ENCODE assay signal across 20 cellular contexts in the genomic region with DNA sequence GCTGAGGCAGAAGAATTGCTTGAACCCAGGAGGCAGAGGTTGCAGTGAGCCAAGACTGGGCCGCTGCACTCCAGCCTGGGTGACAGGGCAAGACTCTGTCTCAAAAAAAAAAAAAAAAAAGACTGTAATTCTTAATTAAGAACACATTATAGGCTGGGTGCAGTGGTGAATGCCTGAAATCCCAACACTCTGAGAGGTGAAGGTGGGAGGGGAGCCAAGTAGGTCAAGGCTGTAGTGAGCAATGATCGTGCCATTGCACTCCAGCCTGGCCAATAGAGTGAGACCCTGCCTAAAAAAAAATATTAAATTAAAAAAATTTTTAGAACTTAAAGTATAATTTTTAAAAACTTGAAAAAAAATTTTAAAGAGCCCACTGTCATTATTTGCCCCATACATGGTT. TPM values are rescaled to one million over a fixed set of nuclear protein-coding genes. Genes with fewer than 3 reads are reported as not detected.
DNase-seq lines count a peak whose midpoint lies in the region; ATAC-seq, FAIRE-seq and TF ChIP-seq lines count a peak whose summit lies in the region.
"Had no signal": no experiment of that assay in that cellular context is flagged by ENCODE, and none has a peak within 500 bp of the region (broad histone marks: within the 10 kb centered on the region; RNA-seq: fewer than 3 reads in every experiment).

No MANE protein-coding gene starts in this region.

- H3K79me2 ChIP-seq in K562 (ENCODE audit: control insufficient read depth, insufficient read depth, low read length) = no peaks in the 10 kb centered on the region

- ATAC-seq in K562 = no peak
- no peak for ATAC-seq in HG03159 (IDR thresholded peaks at IDR 0.05; ENCODE audit: unreplicated experiment)
- ATAC-seq: GM12878, PC-3 had no signal

- no peak overlapping the region for H3K4me2 ChIP-seq in K562 (ENCODE audit: insufficient read depth, low read length)
- H3K4me2 ChIP-seq: KMS-11 had no signal

- POLR2A ChIA-PET in K562 (lab: Yijun Ruan, JAX) = no interaction called here

- H3K9ac ChIP-seq in K562 (ENCODE audit: insufficient read depth in 1 of 2, low read depth in 2 of 2, low read length in 2 of 2) (no peak overlapping the region), kidney (ENCODE audit: low read length in 2 of 2) (no peak overlapping the region)
- H3K9ac ChIP-seq: KMS-11 had no signal

- no peak for TF ChIP-seq EP300 in K562 (IDR thresholded peaks at IDR 0.05; ENCODE audit: low read length)

- BruUV-seq in K562 (replicated peaks; lab: Mats Ljungman, UMichigan) = no TSS peak

- intact Hi-C loops in K562 (cut with micrococcal nuclease) = loop anchor here (5.0 kb wide), 1 partner anchor 36 kb away; no protein-coding TSS in a partner anchor
- intact Hi-C loops in kidney (cut with DNase I) = no loop called here
- intact Hi-C loops in left ventricle myocardium inferior (cut with micrococcal nuclease) = no loop called here

- in situ Hi-C loops in K562 (cut with MboI) = no loop called here

- H3K4me1 ChIP-seq in K562 (replicated peaks in 1 of 2; ENCODE audit: control insufficient read depth in 2 of 2, insufficient read depth in 2 of 2, low read length in 2 of 2) = no peaks in the 10 kb centered on the region; a peak in 1 of 5 replicates
- no peaks in the 10 kb centered on the region for H3K4me1 ChIP-seq in kidney (ENCODE audit: control insufficient read depth in 1 of 2, insufficient read depth in 1 of 2, low read depth in 1 of 2, low read length in 2 of 2)
- no peaks in the 10 kb centered on the region for H3K4me1 ChIP-seq in left ventricle myocardium inferior
- H3K4me1 ChIP-seq: HAP-1, SJSA1 had no signal

- H3K4me3 ChIP-seq in AG09309 (ENCODE audit: control insufficient read depth, low read depth, low read length) = no peak overlapping the region
- H3K4me3 ChIP-seq in K562 = no peak overlapping the region
- H3K4me3 ChIP-seq in kidney (ENCODE audit: low read length in 2 of 2) = no peak overlapping the region
- no peak overlapping the region for H3K4me3 ChIP-seq in left ventricle myocardium inferior
- H3K4me3 ChIP-seq: GM12878, HAP-1, SJSA1 had no signal

- no peaks in the 10 kb centered on the region for H3K36me3 ChIP-seq in K562 (ENCODE audit: control insufficient read depth, insufficient read depth, low read length)
- no peaks in the 10 kb centered on the region for H3K36me3 ChIP-seq in kidney (ENCODE audit: control insufficient read depth in 1 of 2, insufficient read depth in 2 of 2, low read length in 2 of 2)
- no peaks in the 10 kb centered on the region for H3K36me3 ChIP-seq in left ventricle myocardium inferior
- H3K36me3 ChIP-seq: HAP-1, SJSA1 had no signal

- TF ChIP-seq RAD21 in K562 (CRISPR knock-in tag; conservative IDR thresholded peaks at IDR 0.05 in 1 of 2, IDR thresholded peaks at IDR 0.05 in 1 of 2) = no peak

- no peaks in the 10 kb centered on the region for H3K9me1 ChIP-seq in K562 (ENCODE audit: control insufficient read depth, insufficient read depth, low read length)

- FAIRE-seq in K562 (lab: Jason Lieb, UNC) = no peak
- peak; percentile 19 for FAIRE-seq in kidney (lab: Jason Lieb, UNC)
- FAIRE-seq: A204.1, GM12878 had no signal

- peaks cover 5 to 21% of the 10 kb centered on the region in 2 experiments; a peak in 3 of 5 replicates for H3K27me3 ChIP-seq in K562 (ENCODE audit: control insufficient read depth in 2 of 2, insufficient read depth in 2 of 2, low read length in 2 of 2)
- H3K27me3 ChIP-seq in left ventricle myocardium inferior (ENCODE audit: low read depth) = no peaks in the 10 kb centered on the region

- no peak overlapping the region for H2AFZ ChIP-seq in K562 (ENCODE audit: low read depth, low read length)

- CTCF ChIA-PET in K562 (lab: Yijun Ruan, JAX; ENCODE audit: low intra/inter-chr PET ratio) = no interaction called here

- H4K20me1 ChIP-seq in K562 (replicated peaks; ENCODE audit: control insufficient read depth, insufficient read depth, low read length) = no peaks in the 10 kb centered on the region

- TF ChIP-seq CTCF in AG09309 (IDR thresholded peaks at IDR 0.05; ENCODE audit: control insufficient read depth, insufficient read depth, low read depth, low read length, missing control alignments) (no peak), K562 (IDR thresholded peaks at IDR 0.05 in 2 of 3, conservative IDR thresholded peaks at IDR 0.05 in 1 of 3; ENCODE audit: insufficient read depth in 2 of 3, low read depth in 1 of 3, low read length in 3 of 3) (no peak), kidney (IDR thresholded peaks at IDR 0.05; ENCODE audit: borderline replicate concordance, extremely low read depth, insufficient read depth) (no peak), left ventricle myocardium inferior (IDR thresholded peaks at IDR 0.05; ENCODE audit: borderline replicate concordance) (no peak)

- H3K27ac ChIP-seq in K562 (ENCODE audit: extremely low read depth, low read depth, low read length) (no peak overlapping the region), kidney (ENCODE audit: low read depth in 2 of 2, low read length in 2 of 2) (no peak overlapping the region), left ventricle myocardium inferior (replicated peaks) (no peak overlapping the region)
- H3K27ac ChIP-seq: KMS-11, SJSA1 had no signal

- WGBS in K562 (ENCODE audit: insufficient coverage, low coverage, missing lambda C conversion rate) = 14% methylated on average over 2 of the region's 2 CpGs

- TF ChIP-seq POLR2A in K562 (conservative IDR thresholded peaks at IDR 0.05) = no peak

- H3K9me3 ChIP-seq in K562 (replicated peaks; ENCODE audit: control insufficient read depth, insufficient read depth, low read depth, low read length) (no peaks in the 10 kb centered on the region), kidney (ENCODE audit: control insufficient read depth in 1 of 2, low read length in 2 of 2) (no peaks in the 10 kb centered on the region), left ventricle myocardium inferior (replicated peaks) (no peaks in the 10 kb centered on the region)
- H3K9me3 ChIP-seq: HAP-1, SJSA1 had no signal

- DNase-seq in AG09309 (ENCODE audit: low read depth) (peak; percentile 40), GM04504 (ENCODE audit: low read depth) (peak; percentile 53), K562 (ENCODE audit: extremely low read depth in 1 of 4, low spot score in 3 of 4) (no peak), kidney (no peak), SKM-1 (lab: John Stamatoyannopoulos, UW; ENCODE audit: unreplicated experiment) (no peak), left ventricle myocardium inferior (no peak), dedifferentiated amniotic fluid mesenchymal stem cell (ENCODE audit: extremely low spot score) (no peak)
- DNase-seq: DMS53, NCI-H1436, NCI-H2029, NCI-H2171 treated with DMSO at 0.1 percent for 48 hours, NCI-H510A, NCI-H774, PC-3 had no signal

TF ChIP-seq in K562, 482 proteins besides CTCF, POLR2A, EP300 and RAD21:
- no peak for TF ChIP-seq MEF2D (tag; conservative IDR thresholded peaks at IDR 0.05; ENCODE audit: low read depth)
- TF ChIP-seq ZNF121 (CRISPR knock-in tag; conservative IDR thresholded peaks at IDR 0.05) = peak; percentile 66
- no peak for TF ChIP-seq HNRNPUL1 (IDR thresholded peaks at IDR 0.05; ENCODE audit: low read length)
- no peak for TF ChIP-seq PCBP2 (IDR thresholded peaks at IDR 0.05; ENCODE audit: low read depth, low read length, poor library complexity, severe bottlenecking)
- no peak for TF ChIP-seq SREBF2 (CRISPR knock-in tag; IDR thresholded peaks at IDR 0.05)

RNA-seq across cellular contexts. Expression of gene ARPIN, which starts 13.4 kb away (rescaled TPM):
- not detected in 2 replicates for total RNA-seq in K562 (2011; cell fraction: chromatin; rRNA removed; ENCODE audit: low replicate concordance)
- total RNA-seq in K562 (2011; cell fraction: nucleolus; rRNA removed) = not detected in 2 replicates
- total RNA-seq in K562 (2011; cell fraction: nucleoplasm; rRNA removed) = not detected in 2 replicates
- total RNA-seq in K562 (2014; rRNA removed) = not detected in 2 replicates
- total RNA-seq in K562 (2014; rRNA removed; fragmentation: Illumina TruSeq; extraction: Trizol) = not detected in 2 replicates
- not detected in 2 replicates for total RNA-seq in K562 (2015; rRNA removed; fragmentation: Illumina TruSeq; extraction: Trizol)
- total RNA-seq in K562 (2021) = 0.04 TPM in 1 of 2 replicates, not detected in the other
- polyA plus RNA-seq in K562 (2011; rRNA removed) = not detected in 2 replicates
- polyA plus RNA-seq in K562 (2011; cell fraction: cytosol; rRNA removed) = not detected in 2 replicates
- polyA plus RNA-seq in K562 (2011; cell fraction: nucleus; rRNA removed) = not detected in 2 replicates
- polyA plus RNA-seq in K562 (2012) = 0.05 TPM in 1 of 2 replicates, not detected in the other
- polyA plus RNA-seq in K562 (2014; fragmentation: Illumina TruSeq; extraction: Trizol) = not detected in 2 replicates
- not detected for polyA plus RNA-seq in K562 (2014; fragmentation: Nextera tagmentation; extraction: Ambion mirVana)
- not detected in 2 replicates for polyA plus RNA-seq in K562 (2014; rRNA removed)
- not detected in 2 replicates for polyA minus RNA-seq in K562 (2011; rRNA and poly(A)+ RNA removed)
- polyA minus RNA-seq in K562 (2011; cell fraction: cytosol; rRNA and poly(A)+ RNA removed) = not detected in 2 replicates
- polyA minus RNA-seq in K562 (2011; cell fraction: nucleus; rRNA and poly(A)+ RNA removed) = not detected in 2 replicates
- total RNA-seq in kidney = 28.2 TPM
- polyA plus RNA-seq in kidney (ENCODE audit: insufficient read depth, low read depth, low replicate concordance) = 11.7 TPM
- 11.4 TPM for total RNA-seq in left ventricle myocardium inferior
- total RNA-seq: GM12878 had no signal

RNA-seq across cellular contexts. Expression of gene AP3S2, which starts 32.4 kb away (rescaled TPM):
- total RNA-seq in K562 (2011; cell fraction: chromatin; rRNA removed; ENCODE audit: low replicate concordance) = 78.3 and 139 TPM in 2 replicates
- 52.0 and 53.4 TPM in 2 replicates for total RNA-seq in K562 (2011; cell fraction: nucleolus; rRNA removed)
- total RNA-seq in K562 (2011; cell fraction: nucleoplasm; rRNA removed) = 80.6 and 127 TPM in 2 replicates
- total RNA-seq in K562 (2014; rRNA removed) (18.7 and 39.5 TPM in 2 replicates), K562 (2014; rRNA removed; fragmentation: Illumina TruSeq; extraction: Trizol) (54.1 and 60.8 TPM in 2 replicates), K562 (2015; rRNA removed; fragmentation: Illumina TruSeq; extraction: Trizol) (47.2 and 50.0 TPM in 2 replicates), K562 (2021) (25.0 and 25.8 TPM in 2 replicates), kidney (42.9 TPM), left ventricle myocardium inferior (44.1 TPM)
- polyA plus RNA-seq in K562 (2011; rRNA removed) (23.4 and 37.4 TPM in 2 replicates), K562 (2014; fragmentation: Illumina TruSeq; extraction: Trizol) (31.0 and 34.4 TPM in 2 replicates), K562 (2014; fragmentation: Nextera tagmentation; extraction: Ambion mirVana) (10 to 100 TPM; 16.4 to 20.1 TPM), K562 (2014; rRNA removed) (26.7 and 49.4 TPM in 2 replicates), kidney (ENCODE audit: insufficient read depth, low read depth, low replicate concordance) (17.5 TPM)
- 15.5 and 20.6 TPM in 2 replicates for polyA plus RNA-seq in K562 (2011; cell fraction: cytosol; rRNA removed)
- 14.4 TPM in 2 replicates for polyA plus RNA-seq in K562 (2011; cell fraction: nucleus; rRNA removed)
- 19.0 and 30.0 TPM in 2 replicates for polyA plus RNA-seq in K562 (2012)
- 68.2 and 79.0 TPM in 2 replicates for polyA minus RNA-seq in K562 (2011; rRNA and poly(A)+ RNA removed)
- 10.6 and 28.6 TPM in 2 replicates for polyA minus RNA-seq in K562 (2011; cell fraction: cytosol; rRNA and poly(A)+ RNA removed)
- polyA minus RNA-seq in K562 (2011; cell fraction: nucleus; rRNA and poly(A)+ RNA removed) = 19.5 and 28.7 TPM in 2 replicates

Comparison
In these comparisons a context has a peak if more than half of its experiments do, and no peak if none do; other contexts are left out.
1. DNase-seq: peak in AG09309 (single experiment) and GM04504 (single experiment); none in K562 (0 of 4), kidney (single experiment), SKM-1 (single experiment), left ventricle myocardium inferior (single experiment) and dedifferentiated amniotic fluid mesenchymal stem cell (single experiment).
2. RNA of gene ARPIN, which starts 13.4 kb away (total RNA-seq): 28.2 TPM in kidney (single experiment) and 11.4 TPM in left ventricle myocardium inferior (single experiment); 0.04 TPM in K562; every median in the first group is over 10 times any median in the second.